Comparison of ENCODE assay signal across 1 cellular context in the genomic region with DNA sequence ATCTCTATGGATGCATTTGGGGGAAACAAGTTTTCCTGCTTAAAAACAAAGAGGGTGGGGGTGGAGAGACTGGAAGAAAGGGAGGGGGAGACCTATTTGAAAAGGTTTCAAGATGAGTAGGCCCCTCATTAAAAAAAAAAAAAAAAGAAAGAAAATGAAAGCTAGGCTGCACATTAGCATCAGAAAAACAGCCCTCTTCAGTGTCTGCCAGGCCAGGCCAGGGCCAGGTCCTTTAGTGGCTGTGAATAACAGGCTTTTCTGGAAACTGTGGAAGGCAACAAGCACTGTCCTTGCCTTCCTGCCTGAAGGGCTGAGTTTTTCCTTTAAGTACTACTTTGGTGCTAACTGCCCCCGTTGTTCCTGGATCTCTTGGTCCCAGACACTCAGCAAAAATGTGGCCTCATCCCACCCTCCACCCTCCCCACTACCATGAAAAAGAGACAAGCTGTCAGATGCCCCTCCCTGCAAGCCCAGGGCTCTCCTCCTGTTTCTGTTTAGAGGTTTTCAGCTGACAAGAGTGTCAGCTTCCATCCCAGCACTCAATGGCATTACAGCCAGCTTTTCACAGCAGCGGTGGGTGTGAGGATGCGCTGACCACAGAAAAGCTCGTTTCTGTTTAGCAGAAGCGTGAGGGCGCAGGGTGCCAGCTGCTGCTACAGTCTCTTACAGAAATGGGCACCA.
TF ChIP-seq lines count a peak whose summit lies in the region.

No MANE protein-coding gene starts in this region.

TF ChIP-seq in IMR-90, 13 proteins besides CTCF, POLR2A, EP300 and RAD21:
- no peak for TF ChIP-seq CHD1 (IDR thresholded peaks at IDR 0.05; ENCODE audit: low read depth, low read length)
- TF ChIP-seq MAZ (IDR thresholded peaks at IDR 0.05; ENCODE audit: borderline replicate concordance, low read depth, low read length), result no peak
- TF ChIP-seq CEBPB (IDR thresholded peaks at IDR 0.05; ENCODE audit: low read depth, low read length), result no peak
- TF ChIP-seq RFX5 (IDR thresholded peaks at IDR 0.05; ENCODE audit: low read depth, low read length), result no peak
- no peak for TF ChIP-seq NFE2L2 (IDR thresholded peaks at IDR 0.05; ENCODE audit: low read depth, low read length)
- TF ChIP-seq FOS (IDR thresholded peaks at IDR 0.05; ENCODE audit: low read depth, low read length), result no peak
- no peak for TF ChIP-seq MXI1 (IDR thresholded peaks at IDR 0.05; ENCODE audit: borderline replicate concordance, low read depth, low read length)
- no peak for TF ChIP-seq MAFK (IDR thresholded peaks at IDR 0.05; ENCODE audit: low read depth, low read length)
- TF ChIP-seq, protein P1, sequence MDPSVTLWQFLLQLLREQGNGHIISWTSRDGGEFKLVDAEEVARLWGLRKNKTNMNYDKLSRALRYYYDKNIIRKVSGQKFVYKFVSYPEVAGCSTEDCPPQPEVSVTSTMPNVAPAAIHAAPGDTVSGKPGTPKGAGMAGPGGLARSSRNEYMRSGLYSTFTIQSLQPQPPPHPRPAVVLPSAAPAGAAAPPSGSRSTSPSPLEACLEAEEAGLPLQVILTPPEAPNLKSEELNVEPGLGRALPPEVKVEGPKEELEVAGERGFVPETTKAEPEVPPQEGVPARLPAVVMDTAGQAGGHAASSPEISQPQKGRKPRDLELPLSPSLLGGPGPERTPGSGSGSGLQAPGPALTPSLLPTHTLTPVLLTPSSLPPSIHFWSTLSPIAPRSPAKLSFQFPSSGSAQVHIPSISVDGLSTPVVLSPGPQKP (IDR thresholded peaks at IDR 0.05; ENCODE audit: borderline replicate concordance, low read depth, low read length), result no peak
- TF ChIP-seq RCOR1 (IDR thresholded peaks at IDR 0.05; ENCODE audit: insufficient replicate concordance, low read length), result no peak
TF ChIP-seq in IMR-90: peak in this region for 0.
